12 cellular contexts compared by ENCODE assay signal in genomic region chr6:118680452-118681095, GRCh38. TPM values are rescaled to one million over a fixed set of nuclear protein-coding genes. Genes with fewer than 3 reads are reported as not detected.
A peak's percentile ranks its signal among the peaks of the same experiment; 100 is the strongest.
DNase-seq lines count a peak whose midpoint lies in the region; TF ChIP-seq lines count a peak whose summit lies in the region.
"Had no signal": no experiment of that assay in that cellular context is flagged by ENCODE, and none has a peak within 500 bp of the region (broad histone marks: within the 10 kb centered on the region; RNA-seq: fewer than 3 reads in every experiment).

No MANE protein-coding gene starts in this region.

- CTCF ChIA-PET in activated naive CD4-positive, alpha-beta T cell treated with anti-CD3 and anti-CD28 coated beads for 36 hours (lab: Charles Lee) = interaction anchor here (0.6 kb wide), 3 partner anchors 46 to 140 kb away, joined by 4 to 5 read pairs (median 5); no protein-coding TSS in a partner anchor

- H3K4me3 ChIP-seq in mesodermal cell (ENCODE audit: extremely low read depth, insufficient read depth, low read length, poor library complexity, severe bottlenecking) (no peak overlapping the region), stomach (no peak overlapping the region)
- H3K4me3 ChIP-seq: GM23248, skin epidermis had no signal

- peak overlapping the region; percentile 79 for H3K27ac Mint-ChIP-seq in activated naive CD4-positive, alpha-beta T cell treated with anti-CD3 and anti-CD28 coated beads for 36 hours
- H3K27ac Mint-ChIP-seq in activated T-helper 1 cell treated with anti-CD3 and anti-CD28 coated beads, Interleukin-12 subunit alpha, Interleukin-12 subunit beta, Interleukin-2, Interleukin-4 antibody, amounts not matched to agents 30 ng/mL and 10 ng/mL and 1 ng/mL, durations not matched to agents 14 hours and 24 hours and 36 hours = peak overlapping the region; percentile 57

- H3K4me1 ChIP-seq in mesodermal cell (ENCODE audit: control insufficient read depth, insufficient read depth, low read length, poor library complexity, severe bottlenecking) (peaks cover 12% of the 10 kb centered on the region), stomach (peaks cover 5 to 57% (median 28%) of the 10 kb centered on the region in 4 donors)

- H3K9me3 ChIP-seq in mesodermal cell (ENCODE audit: control insufficient read depth, low read length) (no peaks in the 10 kb centered on the region), stomach (no peaks in the 10 kb centered on the region)

- H3K27ac ChIP-seq in mesodermal cell (ENCODE audit: low read depth, low read length, severe bottlenecking) (peak overlapping the region; percentile 42), stomach (peak overlapping the region; percentile 41 to 85 (median 76))
- H3K27ac ChIP-seq: KMS-11 had no signal

- H3K36me3 Mint-ChIP-seq in activated naive CD4-positive, alpha-beta T cell treated with anti-CD3 and anti-CD28 coated beads for 36 hours (ENCODE audit: low read depth) = peaks cover 5% of the 10 kb centered on the region
- peaks cover 28% of the 10 kb centered on the region for H3K36me3 Mint-ChIP-seq in activated T-helper 1 cell treated with anti-CD3 and anti-CD28 coated beads, Interleukin-12 subunit alpha, Interleukin-12 subunit beta, Interleukin-2, Interleukin-4 antibody, amounts not matched to agents 30 ng/mL and 10 ng/mL and 1 ng/mL, durations not matched to agents 14 hours and 24 hours and 36 hours (ENCODE audit: low read depth)

- H3K36me3 ChIP-seq in mesodermal cell (ENCODE audit: control insufficient read depth, insufficient read depth, low read length) (no peaks in the 10 kb centered on the region), stomach (no peaks in the 10 kb centered on the region)

- intact Hi-C loops in activated naive CD4-positive, alpha-beta T cell treated with anti-CD3 and anti-CD28 coated beads for 36 hours (cut with micrococcal nuclease) = loop anchor here (1.0 kb wide), 1 partner anchor 46 kb away; no protein-coding TSS in a partner anchor
- intact Hi-C loops in activated T-helper 1 cell treated with anti-CD3 and anti-CD28 coated beads, Interleukin-12 subunit alpha, Interleukin-12 subunit beta, Interleukin-2, Interleukin-4 antibody, amounts not matched to agents 30 ng/mL and 10 ng/mL and 1 ng/mL, durations not matched to agents 14 hours and 24 hours and 36 hours (cut with micrococcal nuclease) = loop anchor here (1.0 to 2.0 kb wide), 4 partner anchors 16 to 164 kb away; partner anchors contain the start of gene CEP85L
- intact Hi-C loops in stomach (cut with DNase I; ENCODE audit: low total_unique reads) = no loop called here

- H3K4me1 Mint-ChIP-seq in activated naive CD4-positive, alpha-beta T cell treated with anti-CD3 and anti-CD28 coated beads for 36 hours (ENCODE audit: low read depth) = peaks cover 57% of the 10 kb centered on the region
- H3K4me1 Mint-ChIP-seq in activated T-helper 1 cell treated with anti-CD3 and anti-CD28 coated beads, Interleukin-12 subunit alpha, Interleukin-12 subunit beta, Interleukin-2, Interleukin-4 antibody, amounts not matched to agents 30 ng/mL and 10 ng/mL and 1 ng/mL, durations not matched to agents 14 hours and 24 hours and 36 hours (ENCODE audit: low read depth) = peaks cover 69% of the 10 kb centered on the region

- no peaks in the 10 kb centered on the region for H3K27me3 Mint-ChIP-seq in activated naive CD4-positive, alpha-beta T cell treated with anti-CD3 and anti-CD28 coated beads for 36 hours (ENCODE audit: low read depth)
- H3K27me3 Mint-ChIP-seq in activated T-helper 1 cell treated with anti-CD3 and anti-CD28 coated beads, Interleukin-12 subunit alpha, Interleukin-12 subunit beta, Interleukin-2, Interleukin-4 antibody, amounts not matched to agents 30 ng/mL and 10 ng/mL and 1 ng/mL, durations not matched to agents 14 hours and 24 hours and 36 hours (ENCODE audit: insufficient read depth) = no peaks in the 10 kb centered on the region

- 92 to 93% methylated on average over 9 of the region's 9 CpGs for WGBS in mesodermal cell (ENCODE audit: insufficient coverage in 2 of 2), 2 experiments
- WGBS in stomach, 5 donors = 30 to 55% (median 43%) methylated on average over 9 of the region's 9 CpGs

- no peak for TF ChIP-seq EP300 in stomach (IDR thresholded peaks at IDR 0.05)

- TF ChIP-seq CTCF in stomach (IDR thresholded peaks at IDR 0.05) = no peak

- no peaks in the 10 kb centered on the region for H3K9me3 Mint-ChIP-seq in activated naive CD4-positive, alpha-beta T cell treated with anti-CD3 and anti-CD28 coated beads for 36 hours
- H3K9me3 Mint-ChIP-seq in activated T-helper 1 cell treated with anti-CD3 and anti-CD28 coated beads, Interleukin-12 subunit alpha, Interleukin-12 subunit beta, Interleukin-2, Interleukin-4 antibody, amounts not matched to agents 30 ng/mL and 10 ng/mL and 1 ng/mL, durations not matched to agents 14 hours and 24 hours and 36 hours = peaks cover 4% of the 10 kb centered on the region

- H3K27me3 ChIP-seq in stomach = no peaks in the 10 kb centered on the region

- peak overlapping the region; percentile 32 for H3K4me3 Mint-ChIP-seq in activated naive CD4-positive, alpha-beta T cell treated with anti-CD3 and anti-CD28 coated beads for 36 hours
- H3K4me3 Mint-ChIP-seq in activated T-helper 1 cell treated with anti-CD3 and anti-CD28 coated beads, Interleukin-12 subunit alpha, Interleukin-12 subunit beta, Interleukin-2, Interleukin-4 antibody, amounts not matched to agents 30 ng/mL and 10 ng/mL and 1 ng/mL, durations not matched to agents 14 hours and 24 hours and 36 hours = peak overlapping the region; percentile 9

- peak; percentile 67 for DNase-seq in activated naive CD4-positive, alpha-beta T cell treated with anti-CD3 and anti-CD28 coated beads for 36 hours
- no peak for DNase-seq in activated naive CD4-positive, alpha-beta T cell treated with anti-CD3 and anti-CD28 coated beads, Interleukin-2, amount 50 U/mL, for 16 hours
- DNase-seq in activated T-helper 1 cell treated with anti-CD3 and anti-CD28 coated beads, Interleukin-12 subunit alpha, Interleukin-12 subunit beta, Interleukin-2, Interleukin-4 antibody, amounts not matched to agents 30 ng/mL and 10 ng/mL and 1 ng/mL, durations not matched to agents 14 hours and 24 hours and 36 hours (ENCODE audit: low spot score) = peak; percentile 20
- DNase-seq in stomach = no peak
- DNase-seq in stimulated activated naive CD4-positive, alpha-beta T cell treated with Interleukin-2 at 50 U/mL for 16 hours (lab: John Stamatoyannopoulos, UW) = no peak
- no peak for DNase-seq in NCI-H2081 treated with DMSO at 0.1 percent for 48 hours (lab: John Stamatoyannopoulos, UW)
- no peak for DNase-seq in AG08396 (ENCODE audit: low spot score)
- DNase-seq: GM23248, NCI-H2029 had no signal

- TF ChIP-seq POLR2A in stomach (IDR thresholded peaks at IDR 0.05) = no peak

RNA-seq across cellular contexts. Expression of gene CEP85L, which starts 29.2 kb away (rescaled TPM):
- 10 to 100 TPM; 31.4 to 31.9 TPM for total RNA-seq in activated naive CD4-positive, alpha-beta T cell treated with anti-CD3 and anti-CD28 coated beads for 36 hours
- 50.9 and 51.4 TPM in 2 replicates for total RNA-seq in activated T-helper 1 cell treated with anti-CD3 and anti-CD28 coated beads, Interleukin-12 subunit alpha, Interleukin-12 subunit beta, Interleukin-2, Interleukin-4 antibody, amounts not matched to agents 30 ng/mL and 10 ng/mL and 1 ng/mL, durations not matched to agents 14 hours and 24 hours and 36 hours
- polyA plus RNA-seq in mesodermal cell (2013, experiment 1 of 2) = 10.7 TPM
- polyA plus RNA-seq in mesodermal cell (2013, experiment 2 of 2) = 11.6 TPM
- 10 to 100 TPM in 3 of 5 donors, 1 to 10 TPM in 2; 8.1 to 67.7 (median 45.9) TPM for total RNA-seq in stomach
- 1 to 10 TPM; 1.5 to 3.1 (median 2.1) TPM for polyA plus RNA-seq in stomach

Comparison
In these comparisons a context has a peak if more than half of its experiments do, and no peak if none do; other contexts are left out.
1. DNase-seq: peak in activated naive CD4-positive, alpha-beta T cell treated with anti-CD3 and anti-CD28 coated beads for 36 hours (single experiment) and activated T-helper 1 cell treated with anti-CD3 and anti-CD28 coated beads, Interleukin-12 subunit alpha, Interleukin-12 subunit beta, Interleukin-2, Interleukin-4 antibody, amounts not matched to agents 30 ng/mL and 10 ng/mL and 1 ng/mL, durations not matched to agents 14 hours and 24 hours and 36 hours (single experiment); none in activated naive CD4-positive, alpha-beta T cell treated with anti-CD3 and anti-CD28 coated beads, Interleukin-2, amount 50 U/mL, for 16 hours (single experiment), stomach (single experiment), stimulated activated naive CD4-positive, alpha-beta T cell treated with Interleukin-2 at 50 U/mL for 16 hours (single experiment), NCI-H2081 treated with DMSO at 0.1 percent for 48 hours (single experiment) and AG08396 (single experiment).